In genomic region chr4:153778383-153778782, GRCh38 we compare ENCODE assay signal across 40 cellular contexts. TPM values are rescaled to one million over a fixed set of nuclear protein-coding genes. Genes with fewer than 3 reads are reported as not detected.
"Had no signal": no experiment of that assay in that cellular context is flagged by ENCODE, and none has a peak within 500 bp of the region (broad histone marks: within the 10 kb centered on the region; RNA-seq: fewer than 3 reads in every experiment).

No MANE protein-coding gene starts in this region.

- DNase-seq: Karpas-422, Kasumi-1, MG63, MM.1S, MV-4-11, NCI-H1048, NCI-H1092, NCI-H1092 treated with DMSO at 0.1 percent for 48 hours, NCI-H1105, NCI-H1105 treated with DMSO at 0.1 percent for 48 hours, NCI-H1417, NCI-H1417 treated with DMSO at 0.1 percent for 48 hours, NCI-H1436, NCI-H1436 treated with DMSO at 0.1 percent for 48 hours, NCI-H146, NCI-H1694, NCI-H1694 treated with DMSO at 0.1 percent for 48 hours, NCI-H187, NCI-H187 treated with DMSO at 0.1 percent for 48 hours, NCI-H1930, NCI-H2029, NCI-H2029 treated with DMSO at 0.1 percent for 48 hours, NCI-H2081, NCI-H2081 treated with DMSO at 0.1 percent for 48 hours, NCI-H2107, NCI-H2171, NCI-H2171 treated with DMSO at 0.1 percent for 48 hours, NCI-H2227 treated with DMSO at 0.1 percent for 48 hours, NCI-H226, NCI-H345, NCI-H446, NCI-H446 treated with DMSO at 0.1 percent for 48 hours, NCI-H510A, NCI-H510A treated with DMSO at 0.1 percent for 48 hours, NCI-H524, NCI-H524 treated with DMSO at 0.1 percent for 48 hours, NCI-H526 had no signal

- H3K36me3 ChIP-seq: MG63 had no signal

- H3K9me3 ChIP-seq: MG63 had no signal

- H3K4me3 ChIP-seq: MG63 had no signal

- H3K27me3 ChIP-seq: MG63 had no signal

RNA-seq across cellular contexts. Expression of gene SFRP2, which starts 10.5 kb away (rescaled TPM):
- total RNA-seq: LHCN-M2, MCF 10A, NCI-H460 had no signal

RNA-seq across cellular contexts. Expression of gene RNF175, which starts 18.6 kb away (rescaled TPM):
- total RNA-seq: LHCN-M2, NCI-H460 had no signal
